ENCODE assay signal across 16 cellular contexts in the genomic region with DNA sequence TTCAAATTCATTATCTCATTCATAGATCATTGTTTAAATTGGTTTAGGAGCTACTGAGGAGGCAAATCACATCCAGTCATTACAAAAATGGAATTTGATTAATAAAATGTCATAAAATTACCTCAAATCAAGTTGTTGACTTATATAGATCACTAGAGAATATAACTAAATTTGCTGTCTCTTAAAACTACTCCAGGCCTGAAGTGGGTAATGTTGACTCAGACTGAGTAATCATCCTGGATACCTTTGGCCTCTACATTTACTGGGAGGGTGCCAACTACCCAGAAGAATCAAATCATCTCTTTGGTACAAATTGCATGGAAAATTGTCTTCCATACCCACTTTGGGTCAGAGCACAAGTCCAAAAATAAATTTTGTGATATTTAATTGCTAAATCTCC.
DNase-seq lines count a peak whose midpoint lies in the region; ATAC-seq and TF ChIP-seq lines count a peak whose summit lies in the region.
"Had no signal": no experiment of that assay in that cellular context is flagged by ENCODE, and none has a peak within 500 bp of the region (broad histone marks: within the 10 kb centered on the region; RNA-seq: fewer than 3 reads in every experiment).

No MANE protein-coding gene starts in this region.

- H3K4me3 ChIP-seq in brain microvascular endothelial cell (ENCODE audit: low read depth, low read length) (no peak overlapping the region), mucosa of descending colon (no peak overlapping the region)
- H3K4me3 ChIP-seq: gastroesophageal sphincter, left ventricle myocardium inferior had no signal

- DNase-seq in DMS153 treated with DMSO at 0.1 percent for 48 hours (lab: John Stamatoyannopoulos, UW; ENCODE audit: unreplicated experiment) (peak; percentile 46), LoVo (ENCODE audit: low spot score) (peak; percentile 61), brain microvascular endothelial cell (peak; percentile 64), mucosa of descending colon (no peak), inferior parietal cortex (ENCODE audit: extremely low spot score) (no peak), NCI-H1417 treated with DMSO at 0.1 percent for 48 hours (lab: John Stamatoyannopoulos, UW) (no peak), left ventricle myocardium superior (no peak)
- DNase-seq in activated naive CD4-positive, alpha-beta T cell treated with anti-CD3 and anti-CD28 coated beads for 36 hours: no peak
- DNase-seq: activated T-cell treated with anti-CD3 and anti-CD28 coated beads, Interleukin-2, amount 50 U/mL, for 72 hours; central memory CD4-positive, alpha-beta T cell; left ventricle myocardium inferior; NCI-H446 treated with DMSO at 0.1 percent for 48 hours; stimulated activated CD4-positive, alpha-beta T cell treated with anti-CD3 and anti-CD28 coated beads, Interleukin-2, amount 100 ng/mL, for 24 hours; stimulated activated naive CD8-positive, alpha-beta T cell treated with anti-CD3 and anti-CD28 coated beads, Interleukin-15, Interleukin-2, amounts not matched to agents 100 U/mL and 50 U/mL, for 24 hours had no signal

- in situ Hi-C loops in brain microvascular endothelial cell (cut with HindIII; ENCODE audit: low pct_ligation_motif_present, low sequenced_read_pairs): no loop called here

- no peaks in the 10 kb centered on the region for H3K9me3 Mint-ChIP-seq in activated naive CD4-positive, alpha-beta T cell treated with anti-CD3 and anti-CD28 coated beads for 36 hours

- H3K36me3 Mint-ChIP-seq in activated naive CD4-positive, alpha-beta T cell treated with anti-CD3 and anti-CD28 coated beads for 36 hours (ENCODE audit: low read depth): no peaks in the 10 kb centered on the region

- H3K36me3 ChIP-seq in brain microvascular endothelial cell (replicated peaks) (no peaks in the 10 kb centered on the region), mucosa of descending colon (ENCODE audit: low read depth) (no peaks in the 10 kb centered on the region)
- H3K36me3 ChIP-seq: gastroesophageal sphincter, left ventricle myocardium inferior had no signal

- H3K27me3 Mint-ChIP-seq in activated naive CD4-positive, alpha-beta T cell treated with anti-CD3 and anti-CD28 coated beads for 36 hours (ENCODE audit: low read depth): no peaks in the 10 kb centered on the region

- TF ChIP-seq CTCF in brain microvascular endothelial cell (IDR thresholded peaks at IDR 0.05; ENCODE audit: low read depth, low read length, missing control alignments) (no peak), mucosa of descending colon (IDR thresholded peaks at IDR 0.05) (no peak)

- H3K4me1 Mint-ChIP-seq in activated naive CD4-positive, alpha-beta T cell treated with anti-CD3 and anti-CD28 coated beads for 36 hours (ENCODE audit: low read depth): no peaks in the 10 kb centered on the region

- H3K27ac Mint-ChIP-seq in activated naive CD4-positive, alpha-beta T cell treated with anti-CD3 and anti-CD28 coated beads for 36 hours: no peak overlapping the region
- H3K27ac Mint-ChIP-seq: activated T-cell treated with anti-CD3 and anti-CD28 coated beads, Interleukin-2, amount 50 U/mL, for 72 hours had no signal

- CTCF ChIA-PET in activated naive CD4-positive, alpha-beta T cell treated with anti-CD3 and anti-CD28 coated beads for 36 hours (lab: Charles Lee): no interaction called here

- no peaks in the 10 kb centered on the region for H3K27me3 ChIP-seq in brain microvascular endothelial cell (replicated peaks)
- H3K27me3 ChIP-seq: gastroesophageal sphincter had no signal

- intact Hi-C loops in mucosa of descending colon (cut with DNase I, micrococcal nuclease) (no loop called here), left ventricle myocardium superior (cut with micrococcal nuclease) (no loop called here)
- intact Hi-C loops in activated naive CD4-positive, alpha-beta T cell treated with anti-CD3 and anti-CD28 coated beads for 36 hours (cut with micrococcal nuclease): no loop called here

- ATAC-seq in mucosa of descending colon: peak; percentile 34
- ATAC-seq in left ventricle myocardium superior: no peak
- ATAC-seq: activated T-cell treated with anti-CD3 and anti-CD28 coated beads, Interleukin-2, amount 50 U/mL, for 72 hours; gastroesophageal sphincter; stimulated activated naive CD8-positive, alpha-beta T cell treated with anti-CD3 and anti-CD28 coated beads, Interleukin-15, Interleukin-2, amounts not matched to agents 100 U/mL and 50 U/mL, for 24 hours had no signal

- H3K4me3 Mint-ChIP-seq in activated naive CD4-positive, alpha-beta T cell treated with anti-CD3 and anti-CD28 coated beads for 36 hours: no peak overlapping the region
- H3K4me3 Mint-ChIP-seq: activated T-cell treated with anti-CD3 and anti-CD28 coated beads, Interleukin-2, amount 50 U/mL, for 72 hours had no signal

- H3K27ac ChIP-seq in brain microvascular endothelial cell: peak overlapping the region; percentile 5
- H3K27ac ChIP-seq: gastroesophageal sphincter, left ventricle myocardium inferior, parathyroid adenoma had no signal

- H3K9me3 ChIP-seq in mucosa of descending colon: no peaks in the 10 kb centered on the region
- H3K9me3 ChIP-seq: gastroesophageal sphincter, left ventricle myocardium inferior had no signal

- H3K4me1 ChIP-seq in mucosa of descending colon (ENCODE audit: low read depth): no peaks in the 10 kb centered on the region
- H3K4me1 ChIP-seq: gastroesophageal sphincter, left ventricle myocardium inferior, parathyroid adenoma had no signal

Comparison
In these comparisons a context has a peak if more than half of its experiments do, and no peak if none do; other contexts are left out.
1. DNase-seq: peak in DMS153 treated with DMSO at 0.1 percent for 48 hours (single experiment), LoVo (single experiment) and brain microvascular endothelial cell (single experiment); none in mucosa of descending colon (0 of 3), activated naive CD4-positive, alpha-beta T cell treated with anti-CD3 and anti-CD28 coated beads for 36 hours (single experiment), inferior parietal cortex (single experiment), NCI-H1417 treated with DMSO at 0.1 percent for 48 hours (single experiment) and left ventricle myocardium superior (single experiment).